ENCODE assay signal across 7 cellular contexts in the genomic region with DNA sequence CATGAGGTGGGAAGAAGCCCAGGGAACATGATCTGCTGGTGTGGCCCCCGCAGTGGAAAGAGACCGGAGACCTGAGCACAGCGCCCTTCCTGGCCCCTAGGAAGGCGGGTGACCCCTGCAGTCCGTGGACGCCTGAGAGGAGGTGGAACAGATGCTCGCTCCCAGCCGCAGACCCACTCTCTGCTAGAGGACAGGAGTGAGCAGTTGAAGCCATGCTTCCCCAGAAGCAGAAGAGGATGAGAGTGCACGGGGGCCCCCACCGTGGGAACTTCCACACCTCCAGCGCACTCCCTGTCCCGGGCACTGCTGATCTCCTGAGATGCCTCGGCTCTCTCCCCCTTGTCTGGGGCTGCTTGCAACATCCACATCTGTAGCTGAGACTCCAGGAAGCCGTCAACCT.
"Had no signal": no experiment of that assay in that cellular context is flagged by ENCODE, and none has a peak within 500 bp of the region (broad histone marks: within the 10 kb centered on the region; RNA-seq: fewer than 3 reads in every experiment).

No MANE protein-coding gene starts in this region.

- ATAC-seq: HepG2, K562 had no signal

- H3K4me3 Mint-ChIP-seq: IgD-negative memory B cell had no signal

- DNase-seq: IMR-90, KBM-7, KG1 had no signal

- H3K4me3 ChIP-seq: K562 had no signal

- H3K27ac ChIP-seq: HL-60 had no signal
